Comparison of ENCODE assay signal across 13 cellular contexts in the genomic region with DNA sequence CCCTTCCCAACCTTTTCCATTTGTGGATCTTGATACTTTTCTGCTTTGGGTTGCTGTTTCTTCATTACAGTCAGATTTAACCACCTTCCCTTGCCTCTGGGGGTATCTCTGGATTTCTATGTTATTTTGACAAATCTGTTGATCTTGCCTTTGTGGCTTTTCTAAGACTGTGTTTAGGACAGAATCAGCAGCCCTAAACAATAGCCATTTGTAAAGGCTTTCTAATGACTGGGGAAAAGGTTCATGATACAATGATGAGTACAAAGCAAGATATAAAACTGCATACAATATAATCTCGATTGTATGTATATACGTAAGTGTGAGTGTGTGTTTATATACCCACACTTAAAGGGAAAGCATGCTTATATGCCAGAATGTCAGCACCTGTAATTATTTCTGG. TPM values are rescaled to one million over a fixed set of nuclear protein-coding genes. Genes with fewer than 3 reads are reported as not detected.
DNase-seq lines count a peak whose midpoint lies in the region; ATAC-seq and TF ChIP-seq lines count a peak whose summit lies in the region.
"Had no signal": no experiment of that assay in that cellular context is flagged by ENCODE, and none has a peak within 500 bp of the region (broad histone marks: within the 10 kb centered on the region; RNA-seq: fewer than 3 reads in every experiment).

No MANE protein-coding gene starts in this region.

- no peak overlapping the region for H3K4me3 Mint-ChIP-seq in GM23338
- no peak overlapping the region for H3K4me3 Mint-ChIP-seq in neural crest cell
- H3K4me3 Mint-ChIP-seq: B cell; CD8-positive, alpha-beta memory T cell; H9 had no signal

- H3K4me1 Mint-ChIP-seq in GM23338 (peaks cover 10% of the 10 kb centered on the region), neural crest cell (no peaks in the 10 kb centered on the region)
- H3K4me1 Mint-ChIP-seq: B cell had no signal

- no peak for ATAC-seq in GM23338

- no peaks in the 10 kb centered on the region for H3K27me3 ChIP-seq in GM23338 (ENCODE audit: insufficient read depth)
- H3K27me3 ChIP-seq: BLaER1 treated with 17β-estradiol and CSF1 and Interleukin-3, amounts not matched to agents 10 nM and 100 nM had no signal

- peaks cover 29% of the 10 kb centered on the region for H3K36me3 Mint-ChIP-seq in GM23338 (ENCODE audit: low read depth)
- peaks cover 28% of the 10 kb centered on the region for H3K36me3 Mint-ChIP-seq in neural crest cell (ENCODE audit: low read depth)

- no peaks in the 10 kb centered on the region for H3K27me3 Mint-ChIP-seq in GM23338 (ENCODE audit: insufficient read depth, low read depth, poor library complexity)
- H3K27me3 Mint-ChIP-seq in neural crest cell (ENCODE audit: low read depth) = no peaks in the 10 kb centered on the region
- H3K27me3 Mint-ChIP-seq: B cell; CD8-positive, alpha-beta memory T cell had no signal

- H2AFZ ChIP-seq in GM23338 = no peak overlapping the region

- no peak overlapping the region for H3K4me2 ChIP-seq in GM23338

- H3K9me3 Mint-ChIP-seq in GM23338 = peaks cover 3% of the 10 kb centered on the region; the same call in 1 of the 3 replicates
- H3K9me3 Mint-ChIP-seq in neural crest cell = peaks cover 12% of the 10 kb centered on the region
- H3K9me3 Mint-ChIP-seq: CD8-positive, alpha-beta memory T cell had no signal

- TF ChIP-seq CTCF in GM23338 (conservative IDR thresholded peaks at IDR 0.05; ENCODE audit: low read depth in 2 of 2) (no peak), neural crest cell (conservative IDR thresholded peaks at IDR 0.05) (no peak)

- peaks cover 13% of the 10 kb centered on the region for H3K4me1 ChIP-seq in GM23338 (ENCODE audit: insufficient read depth)

- H3K27ac Mint-ChIP-seq in GM23338 (peak overlapping the region; percentile 39; the same call in 1 of the 2 replicates), neural crest cell (ENCODE audit: unreplicated experiment) (peak overlapping the region; percentile 5)
- H3K27ac Mint-ChIP-seq: B cell, H9 had no signal

- no peaks in the 10 kb centered on the region for H3K36me3 ChIP-seq in GM23338 (ENCODE audit: insufficient read depth)

- no peak for DNase-seq in GM23338 (ENCODE audit: low spot score)
- DNase-seq in foreskin melanocyte = peak; percentile 35
- no peak for DNase-seq in neural crest cell (ENCODE audit: low read depth, low spot score)
- DNase-seq in superior temporal gyrus (ENCODE audit: extremely low spot score) = peak; percentile 40
- DNase-seq in SHP77 treated with DMSO at 0.1 percent for 48 hours (lab: John Stamatoyannopoulos, UW) = no peak
- no peak for DNase-seq in NOMO-1 treated with dmso at 0.1 percent for 144 hours (lab: John Stamatoyannopoulos, UW; ENCODE audit: unreplicated experiment)
- DNase-seq in islet precursor cell = no peak
- DNase-seq: CD8-positive, alpha-beta memory T cell; COR-L47; H9 had no signal

- no peaks in the 10 kb centered on the region for H4K20me1 ChIP-seq in GM23338 (replicated peaks; ENCODE audit: insufficient read depth)

- no peaks in the 10 kb centered on the region for H3F3A ChIP-seq in GM23338 (replicated peaks; ENCODE audit: low read depth)

- no peak overlapping the region for H3K4me3 ChIP-seq in GM23338
- H3K4me3 ChIP-seq: BLaER1 treated with 17β-estradiol and CSF1 and Interleukin-3, amounts not matched to agents 10 nM and 100 nM had no signal

- H3K27ac ChIP-seq in GM23338 (ENCODE audit: low read depth) = no peak overlapping the region
- H3K27ac ChIP-seq: BLaER1 treated with 17β-estradiol and CSF1 and Interleukin-3, amounts not matched to agents 10 nM and 100 nM; HL-60 had no signal

- H3K9me2 ChIP-seq in GM23338 (ENCODE audit: insufficient read depth) = no peaks in the 10 kb centered on the region

- H3K79me2 ChIP-seq in GM23338 (replicated peaks; ENCODE audit: insufficient read depth) = no peaks in the 10 kb centered on the region

TF ChIP-seq in GM23338, 12 proteins besides CTCF, POLR2A, EP300 and RAD21 (continues in another document):
- no peak for TF ChIP-seq POLR2AphosphoS5 (IDR thresholded peaks at IDR 0.05; ENCODE audit: low read depth)
- no peak for TF ChIP-seq STAT1 (IDR thresholded peaks at IDR 0.05; ENCODE audit: unreplicated experiment)
- TF ChIP-seq, protein P1, sequence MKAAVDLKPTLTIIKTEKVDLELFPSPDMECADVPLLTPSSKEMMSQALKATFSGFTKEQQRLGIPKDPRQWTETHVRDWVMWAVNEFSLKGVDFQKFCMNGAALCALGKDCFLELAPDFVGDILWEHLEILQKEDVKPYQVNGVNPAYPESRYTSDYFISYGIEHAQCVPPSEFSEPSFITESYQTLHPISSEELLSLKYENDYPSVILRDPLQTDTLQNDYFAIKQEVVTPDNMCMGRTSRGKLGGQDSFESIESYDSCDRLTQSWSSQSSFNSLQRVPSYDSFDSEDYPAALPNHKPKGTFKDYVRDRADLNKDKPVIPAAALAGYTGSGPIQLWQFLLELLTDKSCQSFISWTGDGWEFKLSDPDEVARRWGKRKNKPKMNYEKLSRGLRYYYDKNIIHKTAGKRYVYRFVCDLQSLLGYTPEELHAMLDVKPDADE (IDR thresholded peaks at IDR 0.05) = no peak
- TF ChIP-seq, protein P2, sequence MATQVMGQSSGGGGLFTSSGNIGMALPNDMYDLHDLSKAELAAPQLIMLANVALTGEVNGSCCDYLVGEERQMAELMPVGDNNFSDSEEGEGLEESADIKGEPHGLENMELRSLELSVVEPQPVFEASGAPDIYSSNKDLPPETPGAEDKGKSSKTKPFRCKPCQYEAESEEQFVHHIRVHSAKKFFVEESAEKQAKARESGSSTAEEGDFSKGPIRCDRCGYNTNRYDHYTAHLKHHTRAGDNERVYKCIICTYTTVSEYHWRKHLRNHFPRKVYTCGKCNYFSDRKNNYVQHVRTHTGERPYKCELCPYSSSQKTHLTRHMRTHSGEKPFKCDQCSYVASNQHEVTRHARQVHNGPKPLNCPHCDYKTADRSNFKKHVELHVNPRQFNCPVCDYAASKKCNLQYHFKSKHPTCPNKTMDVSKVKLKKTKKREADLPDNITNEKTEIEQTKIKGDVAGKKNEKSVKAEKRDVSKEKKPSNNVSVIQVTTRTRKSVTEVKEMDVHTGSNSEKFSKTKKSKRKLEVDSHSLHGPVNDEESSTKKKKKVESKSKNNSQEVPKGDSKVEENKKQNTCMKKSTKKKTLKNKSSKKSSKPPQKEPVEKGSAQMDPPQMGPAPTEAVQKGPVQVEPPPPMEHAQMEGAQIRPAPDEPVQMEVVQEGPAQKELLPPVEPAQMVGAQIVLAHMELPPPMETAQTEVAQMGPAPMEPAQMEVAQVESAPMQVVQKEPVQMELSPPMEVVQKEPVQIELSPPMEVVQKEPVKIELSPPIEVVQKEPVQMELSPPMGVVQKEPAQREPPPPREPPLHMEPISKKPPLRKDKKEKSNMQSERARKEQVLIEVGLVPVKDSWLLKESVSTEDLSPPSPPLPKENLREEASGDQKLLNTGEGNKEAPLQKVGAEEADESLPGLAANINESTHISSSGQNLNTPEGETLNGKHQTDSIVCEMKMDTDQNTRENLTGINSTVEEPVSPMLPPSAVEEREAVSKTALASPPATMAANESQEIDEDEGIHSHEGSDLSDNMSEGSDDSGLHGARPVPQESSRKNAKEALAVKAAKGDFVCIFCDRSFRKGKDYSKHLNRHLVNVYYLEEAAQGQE (IDR thresholded peaks at IDR 0.05; ENCODE audit: unreplicated experiment) = no peak

RNA-seq across cellular contexts. Expression of gene FAM20B, which starts 27.8 kb away (rescaled TPM):
- total RNA-seq in GM23338 (2014; rRNA removed; shearing (Covaris generic)) = 19.9 and 22.5 TPM in 2 replicates
- polyA plus RNA-seq in GM23338 (2016; fragmentation: Nextera tagmentation; extraction: Ambion mirVana) = 4.7 and 5.3 TPM in 2 replicates
- 38.8 and 39.7 TPM in 2 replicates for total RNA-seq in neural crest cell

RNA-seq across cellular contexts. Expression of gene TOR3A, which starts 28.4 kb away (rescaled TPM):
- 49.7 and 57.6 TPM in 2 replicates for total RNA-seq in GM23338 (2014; rRNA removed; shearing (Covaris generic))
- polyA plus RNA-seq in GM23338 (2016; fragmentation: Nextera tagmentation; extraction: Ambion mirVana) = 11.2 TPM in 2 replicates
- total RNA-seq in neural crest cell = 21.2 and 25.1 TPM in 2 replicates

Comparison
In these comparisons a context has a peak if more than half of its experiments do, and no peak if none do; other contexts are left out.
1. DNase-seq: peak in foreskin melanocyte (single experiment) and superior temporal gyrus (single experiment); none in GM23338 (single experiment), neural crest cell (single experiment), SHP77 treated with DMSO at 0.1 percent for 48 hours (single experiment), NOMO-1 treated with dmso at 0.1 percent for 144 hours (single experiment) and islet precursor cell (single experiment).